In genomic region chr7:133052357-133052756, GRCh38 we compare ENCODE assay signal across 2 cellular contexts.
TF ChIP-seq lines count a peak whose summit lies in the region.

No MANE protein-coding gene starts in this region.

TF ChIP-seq in SK-N-SH, 30 proteins besides CTCF, POLR2A, EP300 and RAD21 (continued from another document):
- TF ChIP-seq REST (IDR thresholded peaks at IDR 0.05; ENCODE audit: low read depth, low read length), result no peak
- TF ChIP-seq TAF1 (IDR thresholded peaks at IDR 0.05; ENCODE audit: borderline replicate concordance, low read depth, low read length), result no peak
- no peak for TF ChIP-seq PBX3 (IDR thresholded peaks at IDR 0.05)
- no peak for TF ChIP-seq GATA2 (CRISPR knock-in tag; IDR thresholded peaks at IDR 0.05)
- TF ChIP-seq POLR2AphosphoS5 (IDR thresholded peaks at IDR 0.05; ENCODE audit: low read depth, low read length), result no peak

TF ChIP-seq in SK-N-SH treated with all-trans-retinoic acid at 6 μM for 48 hours, 23 proteins besides CTCF, POLR2A, EP300 and RAD21 (continued from another document):
- TF ChIP-seq PATZ1 (CRISPR knock-in tag; IDR thresholded peaks at IDR 0.05; ENCODE audit: borderline replicate concordance), result no peak
- no peak for TF ChIP-seq TCF4 (CRISPR knock-in tag; IDR thresholded peaks at IDR 0.05; ENCODE audit: borderline replicate concordance)
- no peak for TF ChIP-seq ZNF70 (CRISPR knock-in tag; IDR thresholded peaks at IDR 0.05)
- TF ChIP-seq ARNTL (CRISPR knock-in tag; IDR thresholded peaks at IDR 0.05; ENCODE audit: borderline replicate concordance, low read depth), result no peak
- TF ChIP-seq ZNF8 (CRISPR knock-in tag; IDR thresholded peaks at IDR 0.05), result no peak
- TF ChIP-seq, protein P1, sequence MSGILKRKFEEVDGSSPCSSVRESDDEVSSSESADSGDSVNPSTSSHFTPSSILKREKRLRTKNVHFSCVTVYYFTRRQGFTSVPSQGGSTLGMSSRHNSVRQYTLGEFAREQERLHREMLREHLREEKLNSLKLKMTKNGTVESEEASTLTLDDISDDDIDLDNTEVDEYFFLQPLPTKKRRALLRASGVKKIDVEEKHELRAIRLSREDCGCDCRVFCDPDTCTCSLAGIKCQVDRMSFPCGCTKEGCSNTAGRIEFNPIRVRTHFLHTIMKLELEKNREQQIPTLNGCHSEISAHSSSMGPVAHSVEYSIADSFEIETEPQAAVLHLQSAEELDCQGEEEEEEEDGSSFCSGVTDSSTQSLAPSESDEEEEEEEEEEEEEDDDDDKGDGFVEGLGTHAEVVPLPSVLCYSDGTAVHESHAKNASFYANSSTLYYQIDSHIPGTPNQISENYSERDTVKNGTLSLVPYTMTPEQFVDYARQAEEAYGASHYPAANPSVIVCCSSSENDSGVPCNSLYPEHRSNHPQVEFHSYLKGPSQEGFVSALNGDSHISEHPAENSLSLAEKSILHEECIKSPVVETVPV (CRISPR knock-in tag; IDR thresholded peaks at IDR 0.05), result no peak
- TF ChIP-seq SNAI2 (CRISPR knock-in tag; IDR thresholded peaks at IDR 0.05), result no peak
- TF ChIP-seq, protein P2, sequence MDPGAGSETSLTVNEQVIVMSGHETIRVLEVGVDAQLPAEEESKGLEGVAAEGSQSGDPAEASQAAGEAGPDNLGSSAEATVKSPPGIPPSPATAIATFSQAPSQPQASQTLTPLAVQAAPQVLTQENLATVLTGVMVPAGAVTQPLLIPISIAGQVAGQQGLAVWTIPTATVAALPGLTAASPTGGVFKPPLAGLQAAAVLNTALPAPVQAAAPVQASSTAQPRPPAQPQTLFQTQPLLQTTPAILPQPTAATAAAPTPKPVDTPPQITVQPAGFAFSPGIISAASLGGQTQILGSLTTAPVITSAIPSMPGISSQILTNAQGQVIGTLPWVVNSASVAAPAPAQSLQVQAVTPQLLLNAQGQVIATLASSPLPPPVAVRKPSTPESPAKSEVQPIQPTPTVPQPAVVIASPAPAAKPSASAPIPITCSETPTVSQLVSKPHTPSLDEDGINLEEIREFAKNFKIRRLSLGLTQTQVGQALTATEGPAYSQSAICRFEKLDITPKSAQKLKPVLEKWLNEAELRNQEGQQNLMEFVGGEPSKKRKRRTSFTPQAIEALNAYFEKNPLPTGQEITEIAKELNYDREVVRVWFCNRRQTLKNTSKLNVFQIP (CRISPR knock-in tag; IDR thresholded peaks at IDR 0.05; ENCODE audit: borderline replicate concordance, low read depth), result no peak
- no peak for TF ChIP-seq ISL1 (CRISPR knock-in tag; IDR thresholded peaks at IDR 0.05)
- no peak for TF ChIP-seq ZFP3 (CRISPR knock-in tag; IDR thresholded peaks at IDR 0.05)
- TF ChIP-seq CSDC2 (CRISPR knock-in tag; IDR thresholded peaks at IDR 0.05), result no peak
- TF ChIP-seq ZNF565 (CRISPR knock-in tag; conservative IDR thresholded peaks at IDR 0.05; ENCODE audit: low read depth), result no peak
- TF ChIP-seq BACH2 (CRISPR knock-in tag; IDR thresholded peaks at IDR 0.05; ENCODE audit: borderline replicate concordance), result no peak
- TF ChIP-seq TOX (CRISPR knock-in tag; IDR thresholded peaks at IDR 0.05; ENCODE audit: borderline replicate concordance), result no peak
- no peak for TF ChIP-seq GLIS3 (CRISPR knock-in tag; IDR thresholded peaks at IDR 0.05)
- TF ChIP-seq CREB5 (CRISPR knock-in tag; IDR thresholded peaks at IDR 0.05; ENCODE audit: low read depth), result no peak
- no peak for TF ChIP-seq ESRRG (CRISPR knock-in tag; IDR thresholded peaks at IDR 0.05)
